In genomic region chr3:25673738-25674298, GRCh38 we compare ENCODE assay signal across 11 cellular contexts.
"Had no signal": no experiment of that assay in that cellular context is flagged by ENCODE, and none has a peak within 500 bp of the region (broad histone marks: within the 10 kb centered on the region; RNA-seq: fewer than 3 reads in every experiment).

No MANE protein-coding gene starts in this region.

- H3K9me3 ChIP-seq: HAP-1 had no signal

- H3K9ac ChIP-seq: GM23248 had no signal

- DNase-seq: GM23248, GOT3, H7, H9, HCEC 1CT, HFFc6 had no signal

- H3K27ac ChIP-seq: GM23248 had no signal

- H3K4me2 ChIP-seq: GM23338 had no signal

- H2AFZ ChIP-seq: GM23248, GM23338 had no signal

- ATAC-seq: GM23338, HCT116 had no signal

- H3K4me3 ChIP-seq: GM23248, GM23338, HAP-1 had no signal

- H3K36me3 ChIP-seq: HAP-1 had no signal

- FAIRE-seq: H1, H54 had no signal
